13 cellular contexts compared by ENCODE assay signal in the genomic region with DNA sequence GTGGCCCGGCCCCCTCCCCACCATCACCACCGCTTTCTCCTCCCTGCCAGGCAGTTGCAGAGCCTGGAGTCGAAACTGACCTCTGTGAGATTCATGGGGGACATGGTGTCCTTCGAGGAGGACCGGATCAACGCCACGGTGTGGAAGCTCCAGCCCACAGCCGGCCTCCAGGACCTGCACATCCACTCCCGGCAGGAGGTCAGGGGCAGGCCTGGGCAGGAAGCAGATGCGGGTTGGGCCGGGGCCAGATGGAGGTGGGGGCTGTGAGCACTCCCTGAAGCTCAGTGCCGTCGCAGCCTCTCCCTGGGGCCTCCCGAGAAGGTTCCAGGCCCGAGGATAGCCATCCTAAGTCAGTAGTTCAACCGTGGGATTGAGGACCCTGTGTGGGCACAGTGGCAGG. TPM values are rescaled to one million over a fixed set of nuclear protein-coding genes. Genes with fewer than 3 reads are reported as not detected.
DNase-seq lines count a peak whose midpoint lies in the region; ATAC-seq, FAIRE-seq and TF ChIP-seq lines count a peak whose summit lies in the region.
"Had no signal": no experiment of that assay in that cellular context is flagged by ENCODE, and none has a peak within 500 bp of the region (broad histone marks: within the 10 kb centered on the region; RNA-seq: fewer than 3 reads in every experiment).

No MANE protein-coding gene starts in this region.

- no peak overlapping the region for H3K4me3 Mint-ChIP-seq in astrocyte (ENCODE audit: unreplicated experiment)

- intact Hi-C loops in left ventricle myocardium inferior (cut with micrococcal nuclease), result loop anchor here (10.0 kb wide), 1 partner anchor 49 kb away; no protein-coding TSS in a partner anchor

- H3K4me1 ChIP-seq in left ventricle myocardium inferior (peaks cover 15% of the 10 kb centered on the region), right atrium auricular region (peaks cover 0 to 3% of the 10 kb centered on the region in 2 donors), astrocyte (ENCODE audit: insufficient read depth, low read length) (peaks cover 16% of the 10 kb centered on the region)
- H3K4me1 ChIP-seq: prostate gland had no signal

- H3K9me3 ChIP-seq in left ventricle myocardium inferior (replicated peaks), result no peaks in the 10 kb centered on the region
- H3K9me3 ChIP-seq in right atrium auricular region, result no peaks in the 10 kb centered on the region
- no peaks in the 10 kb centered on the region for H3K9me3 ChIP-seq in astrocyte (ENCODE audit: insufficient read depth, low read depth, low read length)
- H3K9me3 ChIP-seq: prostate gland, thoracic aorta had no signal

- H3K4me1 Mint-ChIP-seq in astrocyte (ENCODE audit: low read depth, unreplicated experiment), result peaks cover 9% of the 10 kb centered on the region

- peak; percentile 54 for DNase-seq in left ventricle myocardium inferior
- DNase-seq in right atrium auricular region (ENCODE audit: low spot score), result no peak
- no peak for DNase-seq in astrocyte (ENCODE audit: low read depth)
- DNase-seq in iris pigment epithelial cell (ENCODE audit: low read depth), result peak; percentile 26
- DNase-seq in ureter (ENCODE audit: low spot score), result peak; percentile 77
- DNase-seq in NCI-H2196 treated with DMSO at 0.1 percent for 48 hours (lab: John Stamatoyannopoulos, UW; ENCODE audit: unreplicated experiment), result no peak
- DNase-seq in NCI-H2196 (lab: John Stamatoyannopoulos, UW; ENCODE audit: unreplicated experiment), result no peak
- DNase-seq: activated CD4-positive, CD25-positive, alpha-beta regulatory T cell; cortex of kidney; NCI-H2227 treated with DMSO at 0.1 percent for 48 hours had no signal

- no peaks in the 10 kb centered on the region for H3K9me3 Mint-ChIP-seq in astrocyte (ENCODE audit: unreplicated experiment)

- H4K20me1 ChIP-seq in astrocyte (ENCODE audit: insufficient read depth, low read length), result no peaks in the 10 kb centered on the region

- H3K27ac Mint-ChIP-seq in astrocyte (ENCODE audit: unreplicated experiment), result no peak overlapping the region

- no peak for ATAC-seq in HG02610 (IDR thresholded peaks at IDR 0.05; ENCODE audit: unreplicated experiment)

- H2AFZ ChIP-seq in astrocyte (ENCODE audit: low read depth, low read length), result peak overlapping the region; percentile 58

- peaks cover 23% of the 10 kb centered on the region for H3K36me3 ChIP-seq in left ventricle myocardium inferior
- H3K36me3 ChIP-seq in right atrium auricular region, result no peaks in the 10 kb centered on the region
- H3K36me3 ChIP-seq in astrocyte (ENCODE audit: insufficient read depth, low read length), result no peaks in the 10 kb centered on the region
- H3K36me3 ChIP-seq: thoracic aorta had no signal

- H3K4me3 ChIP-seq in left ventricle myocardium inferior, result no peak overlapping the region
- no peak overlapping the region for H3K4me3 ChIP-seq in right atrium auricular region
- no peak overlapping the region for H3K4me3 ChIP-seq in astrocyte (ENCODE audit: insufficient read depth, low read depth, low read length)
- H3K4me3 ChIP-seq: prostate gland, thoracic aorta had no signal

- peak overlapping the region; percentile 21 for H3K4me2 ChIP-seq in astrocyte (ENCODE audit: low read length)

- no peaks in the 10 kb centered on the region for H3K79me2 ChIP-seq in astrocyte (ENCODE audit: insufficient read depth, low read length)

- TF ChIP-seq CTCF in left ventricle myocardium inferior (IDR thresholded peaks at IDR 0.05; ENCODE audit: borderline replicate concordance) (no peak), right atrium auricular region (IDR thresholded peaks at IDR 0.05) (no peak), astrocyte (IDR thresholded peaks at IDR 0.05; ENCODE audit: insufficient read depth, low read depth, low read length) (no peak)

- no peak for FAIRE-seq in astrocyte (lab: Jason Lieb, UNC)

- H3K9ac ChIP-seq in astrocyte (ENCODE audit: low read length), result no peak overlapping the region

- H3K27me3 ChIP-seq in left ventricle myocardium inferior (ENCODE audit: low read depth) (peaks cover 3% of the 10 kb centered on the region), right atrium auricular region (no peaks in the 10 kb centered on the region), astrocyte (ENCODE audit: insufficient read depth, low read length) (no peaks in the 10 kb centered on the region)

- peaks cover 2% of the 10 kb centered on the region for H3K36me3 Mint-ChIP-seq in astrocyte (ENCODE audit: low read depth, unreplicated experiment)

- H3K27ac ChIP-seq in left ventricle myocardium inferior (replicated peaks) (no peak overlapping the region), right atrium auricular region (no peak overlapping the region), astrocyte (ENCODE audit: low read depth, low read length) (no peak overlapping the region)
- H3K27ac ChIP-seq: prostate gland, thoracic aorta had no signal

- peaks cover 10% of the 10 kb centered on the region for H3K27me3 Mint-ChIP-seq in astrocyte (ENCODE audit: low read depth, unreplicated experiment)

RNA-seq across cellular contexts. Expression of a gene that starts 14.2 kb away (rescaled TPM):
- total RNA-seq in left ventricle myocardium inferior, result 0.36 TPM
- total RNA-seq in right atrium auricular region, result 1 to 10 TPM in 1 of 2 donors, under 1 TPM in 1; 0.75 to 1.0 TPM
- total RNA-seq in astrocyte, result not detected in 2 replicates
- total RNA-seq in ureter, result 2.2 TPM
- total RNA-seq: prostate gland had no signal

RNA-seq across cellular contexts. Expression of a gene that starts 25.5 kb away (rescaled TPM):
- total RNA-seq in left ventricle myocardium inferior, result 21.3 TPM
- 10 to 100 TPM; 12.6 to 25.5 TPM for total RNA-seq in right atrium auricular region
- 13.6 and 13.9 TPM in 2 replicates for total RNA-seq in astrocyte
- 201 TPM for total RNA-seq in ureter

RNA-seq across cellular contexts. Expression of a gene that starts 40.7 kb away (rescaled TPM):
- total RNA-seq in left ventricle myocardium inferior (not detected), right atrium auricular region (not detected), astrocyte (not detected in 2 replicates), ureter (0.49 TPM)
- total RNA-seq: thoracic aorta had no signal

Comparison
In these comparisons a context has a peak if more than half of its experiments do, and no peak if none do; other contexts are left out.
1. DNase-seq: peak in left ventricle myocardium inferior (single experiment), iris pigment epithelial cell (single experiment) and ureter (single experiment); none in right atrium auricular region (single experiment), astrocyte (single experiment), NCI-H2196 treated with DMSO at 0.1 percent for 48 hours (single experiment) and NCI-H2196 (single experiment).